ENCODE assay signal across 8 cellular contexts in the genomic region with DNA sequence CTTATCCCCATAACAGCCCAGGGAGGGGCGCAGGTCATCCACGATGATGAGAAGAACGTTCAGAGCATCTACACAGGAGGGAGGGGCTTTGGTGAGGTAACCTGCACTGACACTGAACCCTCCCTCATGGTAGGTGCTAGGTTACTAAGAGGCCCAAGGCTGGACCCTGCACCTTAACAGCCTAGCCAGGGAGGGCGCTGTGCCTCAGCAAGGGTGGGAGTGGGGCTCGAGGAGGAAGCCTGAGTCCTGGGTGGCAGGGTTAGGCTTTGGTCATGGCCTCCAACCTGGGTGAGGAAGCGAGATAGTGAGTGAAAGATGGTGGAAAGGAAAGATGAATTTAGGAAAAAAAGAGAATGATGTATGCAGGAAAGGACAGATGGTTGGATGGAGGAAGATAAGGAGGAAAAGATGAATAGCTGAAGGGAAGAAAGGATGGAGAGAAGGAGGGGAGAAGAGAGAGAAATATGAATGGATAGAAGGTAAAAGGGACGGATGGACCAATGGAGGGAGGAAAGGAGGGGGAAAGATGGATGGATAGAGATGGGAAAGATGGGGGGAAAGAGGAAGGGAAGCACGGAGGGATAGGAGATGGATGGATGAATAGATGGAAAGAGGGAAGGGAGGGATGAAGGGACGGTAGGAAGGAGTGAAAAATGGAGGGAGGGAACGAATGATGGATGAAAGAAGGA. TPM values are rescaled to one million over a fixed set of nuclear protein-coding genes. Genes with fewer than 3 reads are reported as not detected.
DNase-seq lines count a peak whose midpoint lies in the region; ATAC-seq lines count a peak whose summit lies in the region.

No MANE protein-coding gene starts in this region.

- H3K4me3 ChIP-seq in BLaER1 treated with 17β-estradiol and CSF1 and Interleukin-3, amounts not matched to agents 10 nM and 100 nM = peak overlapping the region; percentile 63 to 75 (median 69)
- H3K4me3 ChIP-seq in SJSA1 (peak overlapping the region; percentile 56), iPS DF 6.9 (ENCODE audit: low read length) (peak overlapping the region; percentile 61; the same call in 1 of the 2 replicates)

- no peaks in the 10 kb centered on the region for H3K9me3 Mint-ChIP-seq in activated naive CD8-positive, alpha-beta T cell treated with anti-CD3 and anti-CD28 coated beads, Interleukin-2, amount 10 ng/mL, durations not matched to agents 7 days and 5 days

- peak overlapping the region; percentile 93 for H3K4me3 Mint-ChIP-seq in activated naive CD8-positive, alpha-beta T cell treated with anti-CD3 and anti-CD28 coated beads, Interleukin-2, amount 10 ng/mL, durations not matched to agents 7 days and 5 days

- peak overlapping the region; percentile 83 to 92 (median 87) for H3K9ac ChIP-seq in BLaER1 treated with 17β-estradiol and CSF1 and Interleukin-3, amounts not matched to agents 10 nM and 100 nM

- intact Hi-C loops in posterior vena cava (cut with DNase I) = loop anchor here in 1 of 2 donors (10.0 kb wide), 1 partner anchor 130 kb away; a partner anchor contains a TSS

- H3K27me3 ChIP-seq in BLaER1 treated with 17β-estradiol and CSF1 and Interleukin-3, amounts not matched to agents 10 nM and 100 nM = no peaks in the 10 kb centered on the region
- H3K27me3 ChIP-seq in SJSA1 (replicated peaks) = no peaks in the 10 kb centered on the region
- no peaks in the 10 kb centered on the region for H3K27me3 ChIP-seq in iPS DF 6.9 (ENCODE audit: control insufficient read depth, insufficient read depth, low read length)

- ATAC-seq in GM19035 (IDR thresholded peaks at IDR 0.05; ENCODE audit: unreplicated experiment) (peak; percentile 37), HG03432 (IDR thresholded peaks at IDR 0.05; ENCODE audit: unreplicated experiment) (peak; percentile 50)
- ATAC-seq in activated naive CD8-positive, alpha-beta T cell treated with anti-CD3 and anti-CD28 coated beads, Interleukin-2, amount 10 ng/mL, durations not matched to agents 7 days and 5 days (ENCODE audit: low read depth) = peak; percentile 43

- 100% methylated on average over 4 of the region's 10 CpGs for WGBS in iPS DF 6.9 (ENCODE audit: insufficient coverage, insufficient read length)

- H3K36me3 ChIP-seq in BLaER1 treated with 17β-estradiol and CSF1 and Interleukin-3, amounts not matched to agents 10 nM and 100 nM = peaks cover 15 to 33% (median 27%) of the 10 kb centered on the region in 11 experiments; a peak in 21 of 22 replicates
- H3K36me3 ChIP-seq in SJSA1 (peaks cover 14% of the 10 kb centered on the region), iPS DF 6.9 (ENCODE audit: control insufficient read depth, insufficient read depth, low read length) (no peaks in the 10 kb centered on the region)

- H3K27ac Mint-ChIP-seq in activated naive CD8-positive, alpha-beta T cell treated with anti-CD3 and anti-CD28 coated beads, Interleukin-2, amount 10 ng/mL, durations not matched to agents 7 days and 5 days = peak overlapping the region; percentile 97

- H3K4me1 Mint-ChIP-seq in activated naive CD8-positive, alpha-beta T cell treated with anti-CD3 and anti-CD28 coated beads, Interleukin-2, amount 10 ng/mL, durations not matched to agents 7 days and 5 days = peaks cover 23% of the 10 kb centered on the region

- POLR2A ChIA-PET in activated naive CD8-positive, alpha-beta T cell treated with anti-CD3 and anti-CD28 coated beads, Interleukin-2, amount 10 ng/mL, durations not matched to agents 7 days and 5 days (lab: Charles Lee) = interaction anchor here (0.7 to 2.3 kb wide), 8 partner anchors 9 to 1123 kb away, joined by 3 to 22 read pairs (median 4); a partner anchor contains a TSS

- H3K27ac ChIP-seq in BLaER1 treated with 17β-estradiol and CSF1 and Interleukin-3, amounts not matched to agents 10 nM and 100 nM = peak overlapping the region; percentile 85 to 95 (median 89)
- H3K27ac ChIP-seq in SJSA1 (peak overlapping the region; percentile 65), iPS DF 6.9 (ENCODE audit: low read length) (no peak overlapping the region)

- peaks cover 6% of the 10 kb centered on the region for H3K36me3 Mint-ChIP-seq in activated naive CD8-positive, alpha-beta T cell treated with anti-CD3 and anti-CD28 coated beads, Interleukin-2, amount 10 ng/mL, durations not matched to agents 7 days and 5 days

- peaks cover 0 to 26% (median 9%) of the 10 kb centered on the region in 11 experiments; a peak in 9 of 22 replicates for H4K20me1 ChIP-seq in BLaER1 treated with 17β-estradiol and CSF1 and Interleukin-3, amounts not matched to agents 10 nM and 100 nM

- H3K4me2 ChIP-seq in BLaER1 treated with 17β-estradiol and CSF1 and Interleukin-3, amounts not matched to agents 10 nM and 100 nM = peak overlapping the region; percentile 68 to 85 (median 80)

- H3K27me3 Mint-ChIP-seq in activated naive CD8-positive, alpha-beta T cell treated with anti-CD3 and anti-CD28 coated beads, Interleukin-2, amount 10 ng/mL, durations not matched to agents 7 days and 5 days = peaks cover 3% of the 10 kb centered on the region

- DNase-seq in SJSA1 (ENCODE audit: low read depth in 1 of 2, low spot score in 2 of 2) (no peak), iPS DF 6.9 (ENCODE audit: low read depth, low spot score) (no peak), posterior vena cava (ENCODE audit: low spot score) (no peak)
- peak; percentile 66 for DNase-seq in activated naive CD8-positive, alpha-beta T cell treated with anti-CD3 and anti-CD28 coated beads, Interleukin-2, amount 10 ng/mL, durations not matched to agents 7 days and 5 days
- DNase-seq in stimulated activated CD4-positive, alpha-beta T cell treated with anti-CD3 and anti-CD28 coated beads, Interleukin-15, amount 100 ng/mL, for 24 hours = peak; percentile 66

- peaks cover 19 to 46% (median 32%) of the 10 kb centered on the region in 10 experiments; a peak in 19 of 20 replicates for H3K4me1 ChIP-seq in BLaER1 treated with 17β-estradiol and CSF1 and Interleukin-3, amounts not matched to agents 10 nM and 100 nM
- peaks cover 12% of the 10 kb centered on the region for H3K4me1 ChIP-seq in SJSA1 (replicated peaks)
- H3K4me1 ChIP-seq in iPS DF 6.9 (ENCODE audit: control insufficient read depth, insufficient read depth, low read length) = peaks cover 1% of the 10 kb centered on the region; the same call in 1 of the 2 replicates

- no peaks in the 10 kb centered on the region for H3K9me3 ChIP-seq in BLaER1 treated with 17β-estradiol and CSF1 and Interleukin-3, amounts not matched to agents 10 nM and 100 nM (replicated peaks in 1 of 11)
- H3K9me3 ChIP-seq in SJSA1 (replicated peaks) (no peaks in the 10 kb centered on the region), iPS DF 6.9 (ENCODE audit: control insufficient read depth, insufficient read depth, low read length) (no peaks in the 10 kb centered on the region)

RNA-seq across cellular contexts. Expression of a gene that starts 0.7 kb away (rescaled TPM):
- 18.3 and 18.9 TPM in 2 replicates for total RNA-seq in SJSA1 (2014; rRNA removed; shearing (Covaris generic))
- total RNA-seq in activated naive CD8-positive, alpha-beta T cell treated with anti-CD3 and anti-CD28 coated beads, Interleukin-2, amount 10 ng/mL, durations not matched to agents 7 days and 5 days = 100 to 1,000 TPM; 108 to 109 TPM
- total RNA-seq in posterior vena cava = 100 to 1,000 TPM in 1 of 2 donors, 10 to 100 TPM in 1; 88.2 to 102 TPM

RNA-seq across cellular contexts. Expression of a gene that starts 36.4 kb away (rescaled TPM):
- 30.5 and 41.5 TPM in 2 replicates for total RNA-seq in SJSA1 (2014; rRNA removed; shearing (Covaris generic))
- 10 to 100 TPM; 25.7 to 30.1 TPM for total RNA-seq in activated naive CD8-positive, alpha-beta T cell treated with anti-CD3 and anti-CD28 coated beads, Interleukin-2, amount 10 ng/mL, durations not matched to agents 7 days and 5 days
- 10 to 100 TPM; 15.8 to 18.1 TPM for total RNA-seq in posterior vena cava

RNA-seq across cellular contexts. Expression of a gene that starts 45.4 kb away (rescaled TPM):
- not detected in 2 replicates for total RNA-seq in SJSA1 (2014; rRNA removed; shearing (Covaris generic))
- not detected for total RNA-seq in activated naive CD8-positive, alpha-beta T cell treated with anti-CD3 and anti-CD28 coated beads, Interleukin-2, amount 10 ng/mL, durations not matched to agents 7 days and 5 days
- not detected for total RNA-seq in posterior vena cava

Comparison
In these comparisons a context has a peak if more than half of its experiments do, and no peak if none do; other contexts are left out.
1. DNase-seq: peak in activated naive CD8-positive, alpha-beta T cell treated with anti-CD3 and anti-CD28 coated beads, Interleukin-2, amount 10 ng/mL, durations not matched to agents 7 days and 5 days (single experiment) and stimulated activated CD4-positive, alpha-beta T cell treated with anti-CD3 and anti-CD28 coated beads, Interleukin-15, amount 100 ng/mL, for 24 hours (single experiment); none in SJSA1 (0 of 2), iPS DF 6.9 (single experiment) and posterior vena cava (single experiment).
2. Peak in every context shown above with its lines, with median percentiles within 50 percentile points of each other: H3K4me3 ChIP-seq and ATAC-seq.